In the genomic region with DNA sequence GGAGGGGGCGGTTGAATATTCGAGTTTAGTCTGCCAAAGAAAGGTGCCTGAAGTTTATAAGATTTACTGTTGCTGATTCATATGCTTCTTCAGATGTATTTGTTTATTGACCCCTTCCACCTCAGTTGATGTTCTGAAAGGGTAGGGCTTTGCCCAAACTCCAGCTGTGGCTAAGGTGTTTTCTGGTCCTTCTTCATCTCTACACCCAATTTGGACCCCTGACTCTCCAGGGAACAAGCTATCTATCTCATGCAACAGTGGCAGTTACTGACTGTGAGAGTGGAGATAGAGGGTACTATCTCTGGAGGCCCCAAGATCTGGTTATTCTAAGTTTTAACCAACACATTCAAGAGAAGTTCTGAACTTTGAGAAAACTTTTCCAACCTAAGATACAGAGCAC, we compare ENCODE assay signal across 1 cellular context.
TF ChIP-seq lines count a peak whose summit lies in the region.

No MANE protein-coding gene starts in this region.

TF ChIP-seq in K562, 482 proteins besides CTCF, POLR2A, EP300 and RAD21 (continued from another document and continues in another):
- TF ChIP-seq, protein P1, sequence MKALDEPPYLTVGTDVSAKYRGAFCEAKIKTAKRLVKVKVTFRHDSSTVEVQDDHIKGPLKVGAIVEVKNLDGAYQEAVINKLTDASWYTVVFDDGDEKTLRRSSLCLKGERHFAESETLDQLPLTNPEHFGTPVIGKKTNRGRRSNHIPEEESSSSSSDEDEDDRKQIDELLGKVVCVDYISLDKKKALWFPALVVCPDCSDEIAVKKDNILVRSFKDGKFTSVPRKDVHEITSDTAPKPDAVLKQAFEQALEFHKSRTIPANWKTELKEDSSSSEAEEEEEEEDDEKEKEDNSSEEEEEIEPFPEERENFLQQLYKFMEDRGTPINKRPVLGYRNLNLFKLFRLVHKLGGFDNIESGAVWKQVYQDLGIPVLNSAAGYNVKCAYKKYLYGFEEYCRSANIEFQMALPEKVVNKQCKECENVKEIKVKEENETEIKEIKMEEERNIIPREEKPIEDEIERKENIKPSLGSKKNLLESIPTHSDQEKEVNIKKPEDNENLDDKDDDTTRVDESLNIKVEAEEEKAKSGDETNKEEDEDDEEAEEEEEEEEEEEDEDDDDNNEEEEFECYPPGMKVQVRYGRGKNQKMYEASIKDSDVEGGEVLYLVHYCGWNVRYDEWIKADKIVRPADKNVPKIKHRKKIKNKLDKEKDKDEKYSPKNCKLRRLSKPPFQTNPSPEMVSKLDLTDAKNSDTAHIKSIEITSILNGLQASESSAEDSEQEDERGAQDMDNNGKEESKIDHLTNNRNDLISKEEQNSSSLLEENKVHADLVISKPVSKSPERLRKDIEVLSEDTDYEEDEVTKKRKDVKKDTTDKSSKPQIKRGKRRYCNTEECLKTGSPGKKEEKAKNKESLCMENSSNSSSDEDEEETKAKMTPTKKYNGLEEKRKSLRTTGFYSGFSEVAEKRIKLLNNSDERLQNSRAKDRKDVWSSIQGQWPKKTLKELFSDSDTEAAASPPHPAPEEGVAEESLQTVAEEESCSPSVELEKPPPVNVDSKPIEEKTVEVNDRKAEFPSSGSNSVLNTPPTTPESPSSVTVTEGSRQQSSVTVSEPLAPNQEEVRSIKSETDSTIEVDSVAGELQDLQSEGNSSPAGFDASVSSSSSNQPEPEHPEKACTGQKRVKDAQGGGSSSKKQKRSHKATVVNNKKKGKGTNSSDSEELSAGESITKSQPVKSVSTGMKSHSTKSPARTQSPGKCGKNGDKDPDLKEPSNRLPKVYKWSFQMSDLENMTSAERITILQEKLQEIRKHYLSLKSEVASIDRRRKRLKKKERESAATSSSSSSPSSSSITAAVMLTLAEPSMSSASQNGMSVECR (CRISPR knock-in tag; IDR thresholded peaks at IDR 0.05): no peak
- TF ChIP-seq KAT7 (CRISPR knock-in tag; IDR thresholded peaks at IDR 0.05; ENCODE audit: borderline replicate concordance): no peak
- no peak for TF ChIP-seq ELF2 (CRISPR knock-in tag; IDR thresholded peaks at IDR 0.05)
- no peak; the same call in 1 of the 2 replicates for TF ChIP-seq SMAD4 (CRISPR knock-in tag; conservative IDR thresholded peaks at IDR 0.05)
- no peak for TF ChIP-seq ATF2 (CRISPR knock-in tag; IDR thresholded peaks at IDR 0.05)
- TF ChIP-seq ETS1 (conservative IDR thresholded peaks at IDR 0.05; ENCODE audit: control insufficient read depth, low read depth, low read length): no peak
- no peak for TF ChIP-seq SAFB2 (IDR thresholded peaks at IDR 0.05; ENCODE audit: borderline replicate concordance, low read depth, low read length, severe bottlenecking)
- no peak for TF ChIP-seq SREBF1 (IDR thresholded peaks at IDR 0.05; ENCODE audit: borderline replicate concordance, low read depth, low read length)
- no peak for TF ChIP-seq MYC (IDR thresholded peaks at IDR 0.05; ENCODE audit: low read depth, low read length)
- TF ChIP-seq MYC (CRISPR knock-in tag; IDR thresholded peaks at IDR 0.05; ENCODE audit: borderline replicate concordance, low read depth): no peak
- no peak for TF ChIP-seq TFE3 (CRISPR knock-in tag; IDR thresholded peaks at IDR 0.05)
- no peak for TF ChIP-seq XRCC5 (IDR thresholded peaks at IDR 0.05; ENCODE audit: low read depth, low read length)
- no peak for TF ChIP-seq HOXB6 (CRISPR knock-in tag; IDR thresholded peaks at IDR 0.05; ENCODE audit: borderline replicate concordance)
- no peak for TF ChIP-seq BCLAF1 (IDR thresholded peaks at IDR 0.05; ENCODE audit: borderline replicate concordance in 1 of 2, control insufficient read depth in 1 of 2, low read depth in 2 of 2, low read length in 1 of 2)
- TF ChIP-seq CBX8 (IDR thresholded peaks at IDR 0.05; ENCODE audit: borderline replicate concordance, extremely low read depth, low read depth, low read length, poor library complexity, severe bottlenecking): no peak
- TF ChIP-seq, protein P2, sequence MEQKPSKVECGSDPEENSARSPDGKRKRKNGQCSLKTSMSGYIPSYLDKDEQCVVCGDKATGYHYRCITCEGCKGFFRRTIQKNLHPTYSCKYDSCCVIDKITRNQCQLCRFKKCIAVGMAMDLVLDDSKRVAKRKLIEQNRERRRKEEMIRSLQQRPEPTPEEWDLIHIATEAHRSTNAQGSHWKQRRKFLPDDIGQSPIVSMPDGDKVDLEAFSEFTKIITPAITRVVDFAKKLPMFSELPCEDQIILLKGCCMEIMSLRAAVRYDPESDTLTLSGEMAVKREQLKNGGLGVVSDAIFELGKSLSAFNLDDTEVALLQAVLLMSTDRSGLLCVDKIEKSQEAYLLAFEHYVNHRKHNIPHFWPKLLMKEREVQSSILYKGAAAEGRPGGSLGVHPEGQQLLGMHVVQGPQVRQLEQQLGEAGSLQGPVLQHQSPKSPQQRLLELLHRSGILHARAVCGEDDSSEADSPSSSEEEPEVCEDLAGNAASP (IDR thresholded peaks at IDR 0.05): no peak
- no peak for TF ChIP-seq RBM15 (IDR thresholded peaks at IDR 0.05; ENCODE audit: insufficient read depth, low read length)
- peak; percentile 19 to 67 for TF ChIP-seq NCOA2 (IDR thresholded peaks at IDR 0.05; ENCODE audit: partially characterized antibody in 2 of 2)
- 0 out of 2 replicates have a peak, but pooled peaks have one; percentile 19 for TF ChIP-seq MECOM (CRISPR knock-in tag; IDR thresholded peaks at IDR 0.05)
- no peak for TF ChIP-seq MAZ (CRISPR knock-in tag; conservative IDR thresholded peaks at IDR 0.05 in 1 of 2, IDR thresholded peaks at IDR 0.05 in 1 of 2)
- TF ChIP-seq TAL1 (IDR thresholded peaks at IDR 0.05): peak; percentile 92
- TF ChIP-seq UBTF (IDR thresholded peaks at IDR 0.05; ENCODE audit: borderline replicate concordance in 1 of 2, low read depth in 2 of 2, low read length in 2 of 2): no peak
- TF ChIP-seq U2AF2 (optimal IDR thresholded peaks at IDR 0.05; ENCODE audit: low read depth, low read length): no peak
- no peak for TF ChIP-seq SREBF2 (CRISPR knock-in tag; IDR thresholded peaks at IDR 0.05)
- no peak for TF ChIP-seq ZFP1 (CRISPR knock-in tag; IDR thresholded peaks at IDR 0.05)
- TF ChIP-seq EZH2 (IDR thresholded peaks at IDR 0.05; ENCODE audit: borderline replicate concordance, low read depth, low read length): no peak
- no peak for TF ChIP-seq TAF15 (IDR thresholded peaks at IDR 0.05; ENCODE audit: low read depth, low read length)
- TF ChIP-seq KLF10 (CRISPR knock-in tag; IDR thresholded peaks at IDR 0.05): no peak
- no peak for TF ChIP-seq PRPF4 (IDR thresholded peaks at IDR 0.05; ENCODE audit: insufficient read depth, low read depth, low read length, poor library complexity, severe bottlenecking)
- peak; percentile 61; the same call in 1 of the 2 replicates for TF ChIP-seq MBD2 (IDR thresholded peaks at IDR 0.05; ENCODE audit: borderline replicate concordance, low read depth)
- no peak for TF ChIP-seq ZNF77 (CRISPR knock-in tag; IDR thresholded peaks at IDR 0.05)
- TF ChIP-seq BCL6 (CRISPR knock-in tag; IDR thresholded peaks at IDR 0.05): no peak
- peak; percentile 40; the same call in 1 of the 2 replicates for TF ChIP-seq EHMT2 (IDR thresholded peaks at IDR 0.05)
- TF ChIP-seq HMG20B (CRISPR knock-in tag; IDR thresholded peaks at IDR 0.05): no peak
- TF ChIP-seq MEF2A (IDR thresholded peaks at IDR 0.05; ENCODE audit: control insufficient read depth, low read depth, low read length): no peak
- TF ChIP-seq ATF7 (IDR thresholded peaks at IDR 0.05): no peak
- no peak for TF ChIP-seq FOXA1 (IDR thresholded peaks at IDR 0.05; ENCODE audit: borderline replicate concordance)
- TF ChIP-seq ZNF644 (tag; IDR thresholded peaks at IDR 0.05; ENCODE audit: low read depth): no peak
- no peak for TF ChIP-seq ZNF395 (CRISPR knock-in tag; IDR thresholded peaks at IDR 0.05)
- no peak for TF ChIP-seq KLF1 (tag; IDR thresholded peaks at IDR 0.05)
